In the genomic region with DNA sequence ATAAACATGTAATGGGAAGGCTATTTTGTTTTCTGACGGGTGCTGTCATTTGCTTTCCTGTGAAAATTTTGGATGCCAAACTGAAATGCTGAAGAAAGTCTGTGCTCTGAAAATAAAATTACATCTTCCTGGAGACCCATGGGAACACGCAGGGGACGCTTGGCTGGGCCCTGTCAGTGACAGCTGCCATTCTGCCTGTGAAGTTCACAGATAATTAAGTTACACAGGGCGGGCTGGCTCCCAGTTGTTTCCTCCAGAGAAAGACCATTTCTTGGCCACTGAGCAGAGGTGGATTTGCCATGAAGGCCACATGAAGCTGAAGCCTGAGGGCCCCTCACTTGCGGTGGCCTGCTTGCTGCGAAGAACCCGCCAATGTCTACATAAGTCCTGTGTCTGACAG, we compare ENCODE assay signal across 18 cellular contexts.
A peak's percentile ranks its signal among the peaks of the same experiment; 100 is the strongest.
DNase-seq lines count a peak whose midpoint lies in the region; ATAC-seq, FAIRE-seq and TF ChIP-seq lines count a peak whose summit lies in the region.
"Had no signal": no experiment of that assay in that cellular context is flagged by ENCODE, and none has a peak within 500 bp of the region (broad histone marks: within the 10 kb centered on the region; RNA-seq: fewer than 3 reads in every experiment).

No MANE protein-coding gene starts in this region.

- H2AFZ ChIP-seq in IMR-90 (replicated peaks; ENCODE audit: low read length, poor library complexity) = peak overlapping the region; percentile 24
- H2AFZ ChIP-seq in endothelial cell of umbilical vein (ENCODE audit: low read depth, low read length) = no peak overlapping the region
- H2AFZ ChIP-seq in neuronal stem cell (ENCODE audit: low read length) = peak overlapping the region; percentile 27

- peak; percentile 15 for FAIRE-seq in endothelial cell of umbilical vein (lab: Jason Lieb, UNC)
- FAIRE-seq: A204.1, HTR-8/SVneo had no signal

- no peak overlapping the region for H4K5ac ChIP-seq in IMR-90 (ENCODE audit: low read depth, low read length)

- H3K23ac ChIP-seq in IMR-90 (ENCODE audit: low read depth, low read length) (no peak overlapping the region), neuronal stem cell (ENCODE audit: low read depth, low read length, poor library complexity) (no peak overlapping the region)

- CTCF ChIA-PET in IMR-90 (lab: Yijun Ruan, JAX) (no interaction called here), endothelial cell of umbilical vein (lab: Charles Lee) (no interaction called here)

- TF ChIP-seq CTCF in BE2C (IDR thresholded peaks at IDR 0.05; ENCODE audit: low read depth, low read length) (no peak), IMR-90 (conservative IDR thresholded peaks at IDR 0.05; ENCODE audit: low read depth, low read length) (no peak), endothelial cell of umbilical vein (IDR thresholded peaks at IDR 0.05; ENCODE audit: extremely low read depth in 1 of 2, insufficient read depth in 1 of 2, low read depth in 1 of 2, low read length in 2 of 2) (no peak), adrenal gland (IDR thresholded peaks at IDR 0.05) (no peak)

- TF ChIP-seq POLR2A in IMR-90 (IDR thresholded peaks at IDR 0.05; ENCODE audit: low read depth, low read length) = no peak
- no peak for TF ChIP-seq POLR2A in endothelial cell of umbilical vein (IDR thresholded peaks at IDR 0.05; ENCODE audit: low read depth, low read length)
- no peak for TF ChIP-seq POLR2A in adrenal gland (IDR thresholded peaks at IDR 0.05)

- H2BK120ac ChIP-seq in IMR-90 (ENCODE audit: low read depth, low read length) (peak overlapping the region; percentile 97), neuronal stem cell (ENCODE audit: low read depth, low read length) (no peak overlapping the region)

- H3K79me1 ChIP-seq in IMR-90 (ENCODE audit: low read depth in 1 of 2, low read length in 2 of 2) (no peaks in the 10 kb centered on the region; a peak in 1 of 4 replicates), neuronal stem cell (ENCODE audit: low read depth, low read length) (no peaks in the 10 kb centered on the region)

- 0 out of 2 replicates have a peak overlapping the region, but pooled peaks have one; percentile 1 for H4K91ac ChIP-seq in IMR-90 (ENCODE audit: insufficient read depth, low read depth, low read length)
- no peak overlapping the region for H4K91ac ChIP-seq in neuronal stem cell (ENCODE audit: low read depth, low read length, poor library complexity)

- H3K4ac ChIP-seq in IMR-90 (ENCODE audit: low read depth, low read length) (peak overlapping the region; percentile 89; the same call in 1 of the 2 replicates), neuronal stem cell (ENCODE audit: low read length) (no peak overlapping the region)

- H2AK5ac ChIP-seq in IMR-90 (ENCODE audit: low read depth, low read length) (peak overlapping the region; percentile 20; the same call in 1 of the 2 replicates), neuronal stem cell (ENCODE audit: low read depth, low read length) (no peak overlapping the region)

- H3K36me3 ChIP-seq in BE2C (no peaks in the 10 kb centered on the region), IMR-90 (ENCODE audit: control insufficient read depth, insufficient read depth, low read length) (no peaks in the 10 kb centered on the region), endothelial cell of umbilical vein (ENCODE audit: control insufficient read depth in 2 of 2, extremely low read depth in 1 of 2, insufficient read depth in 2 of 2, low read length in 2 of 2) (no peaks in the 10 kb centered on the region), neuronal stem cell (replicated peaks in 1 of 2; ENCODE audit: control insufficient read depth in 2 of 2, insufficient read depth in 2 of 2, low read length in 2 of 2) (no peaks in the 10 kb centered on the region), adrenal gland (replicated peaks in 1 of 2) (no peaks in the 10 kb centered on the region)

- no peaks in the 10 kb centered on the region for H3K9me3 ChIP-seq in BE2C
- H3K9me3 ChIP-seq in IMR-90 (ENCODE audit: control insufficient read depth, insufficient read depth, low read length) = no peaks in the 10 kb centered on the region
- no peaks in the 10 kb centered on the region for H3K9me3 ChIP-seq in endothelial cell of umbilical vein (replicated peaks; ENCODE audit: control insufficient read depth, insufficient read depth, low read length)
- H3K9me3 ChIP-seq in neuronal stem cell (replicated peaks in 1 of 2; ENCODE audit: control insufficient read depth in 2 of 2, insufficient read depth in 1 of 2, low read depth in 1 of 2, low read length in 2 of 2) = no peaks in the 10 kb centered on the region
- no peaks in the 10 kb centered on the region for H3K9me3 ChIP-seq in adrenal gland (replicated peaks in 1 of 3)
- H3K9me3 ChIP-seq: SJSA1 had no signal

- H3K4me3 ChIP-seq in BE2C (ENCODE audit: low read depth, low read length) = no peak overlapping the region
- no peak overlapping the region for H3K4me3 ChIP-seq in IMR-90 (ENCODE audit: insufficient read depth, low read depth, low read length)
- H3K4me3 ChIP-seq in endothelial cell of umbilical vein (replicated peaks in 1 of 3; ENCODE audit: insufficient read depth in 1 of 3, low read depth in 1 of 3, low read length in 3 of 3) = no peak overlapping the region
- no peak overlapping the region for H3K4me3 ChIP-seq in neuronal stem cell (ENCODE audit: low read length in 2 of 2)
- H3K4me3 ChIP-seq in adrenal gland = no peak overlapping the region
- H3K4me3 ChIP-seq: SJSA1 had no signal

- no peak overlapping the region for H3K14ac ChIP-seq in IMR-90 (replicated peaks; ENCODE audit: low read depth, low read length)
- no peak overlapping the region for H3K14ac ChIP-seq in neuronal stem cell (ENCODE audit: low read length)

- POLR2A ChIA-PET in IMR-90 (lab: Charles Lee; ENCODE audit: unreplicated experiment) (interaction anchor here (0.7 kb wide), 1 partner anchor 15 kb away, joined by 3 read pairs; no protein-coding TSS in a partner anchor), endothelial cell of umbilical vein (lab: Charles Lee) (no interaction called here)

- H3K18ac ChIP-seq in IMR-90 (ENCODE audit: low read depth, low read length) = no peak overlapping the region
- H3K18ac ChIP-seq in neuronal stem cell (ENCODE audit: low read length) = peak overlapping the region; percentile 20

- H2BK20ac ChIP-seq in IMR-90 (ENCODE audit: low read depth, low read length) = 0 out of 2 replicates have a peak overlapping the region, but pooled peaks have one; percentile 26

- no peak overlapping the region for H3K27ac ChIP-seq in IMR-90 (ENCODE audit: insufficient read depth, low read length)
- no peak overlapping the region for H3K27ac ChIP-seq in endothelial cell of umbilical vein (ENCODE audit: insufficient read depth, low read depth, low read length)
- no peak overlapping the region for H3K27ac ChIP-seq in neuronal stem cell (replicated peaks; ENCODE audit: low read length)
- H3K27ac ChIP-seq in substantia nigra (ENCODE audit: low read depth, low read length, poor library complexity, severe bottlenecking) = no peak overlapping the region
- H3K27ac ChIP-seq in adrenal gland = no peak overlapping the region

- H3K27me3 ChIP-seq in BE2C (no peaks in the 10 kb centered on the region), IMR-90 (ENCODE audit: control insufficient read depth, insufficient read depth, low read length) (no peaks in the 10 kb centered on the region), endothelial cell of umbilical vein (ENCODE audit: control insufficient read depth in 2 of 2, insufficient read depth in 2 of 2, low read length in 2 of 2) (no peaks in the 10 kb centered on the region), neuronal stem cell (ENCODE audit: control insufficient read depth in 3 of 3, insufficient read depth in 3 of 3, low read depth in 1 of 3, low read length in 3 of 3) (no peaks in the 10 kb centered on the region), adrenal gland (peaks cover 3% of the 10 kb centered on the region)
- H3K27me3 ChIP-seq: SJSA1 had no signal

- H3K9ac ChIP-seq in IMR-90 (ENCODE audit: low read depth, low read length) (no peak overlapping the region), endothelial cell of umbilical vein (replicated peaks; ENCODE audit: extremely low read depth, insufficient read depth, low read length) (no peak overlapping the region), neuronal stem cell (ENCODE audit: low read depth, low read length, poor library complexity) (no peak overlapping the region)

- dilution Hi-C loops in IMR-90 (cut with HindIII; ENCODE audit: low sequenced_read_pairs, unreplicated experiment) = no loop called here
- dilution Hi-C loops in endothelial cell of umbilical vein (cut with MboI; ENCODE audit: extremely low pct_ligation_motif_present, low sequenced_read_pairs) = no loop called here

- no peak overlapping the region for H2BK5ac ChIP-seq in IMR-90 (ENCODE audit: low read depth, low read length, poor library complexity, severe bottlenecking)
- no peak overlapping the region for H2BK5ac ChIP-seq in neuronal stem cell (ENCODE audit: low read length)

- H3K79me2 ChIP-seq in endothelial cell of umbilical vein (ENCODE audit: control insufficient read depth, insufficient read depth, low read length) = no peaks in the 10 kb centered on the region

- H3K56ac ChIP-seq in IMR-90 (ENCODE audit: extremely low read depth, insufficient read depth, low read length) = no peak overlapping the region

- peak overlapping the region; percentile 62; the same call in 2 of the 3 replicates for H2BK15ac ChIP-seq in IMR-90 (ENCODE audit: low read depth, low read length)
- no peak overlapping the region for H2BK15ac ChIP-seq in neuronal stem cell (ENCODE audit: low read length)

- H3K4me2 ChIP-seq in IMR-90 (ENCODE audit: low read depth, low read length) (no peak overlapping the region), endothelial cell of umbilical vein (ENCODE audit: insufficient read depth, low read length) (no peak overlapping the region), neuronal stem cell (ENCODE audit: insufficient read depth, low read length, poor library complexity, severe bottlenecking) (no peak overlapping the region)

- H2AK9ac ChIP-seq in IMR-90 (replicated peaks; ENCODE audit: low read depth, low read length, poor library complexity) = no peak overlapping the region

- H4K8ac ChIP-seq in IMR-90 (ENCODE audit: low read depth in 2 of 2, low read length in 2 of 2) (no peak overlapping the region; a peak in 1 of 4 replicates), neuronal stem cell (ENCODE audit: low read depth, low read length) (no peak overlapping the region)

- WGBS in IMR-90 (ENCODE audit: extremely low coverage in 2 of 2, insufficient read length in 1 of 2), 2 experiments = 60% methylated on average over 3 of the region's 7 CpGs; no CpG with 5 or more reads in 1 of the 2 experiments
- no CpG with 5 or more reads among the region's 7 CpGs for WGBS in neuronal stem cell (ENCODE audit: extremely low coverage in 2 of 2, insufficient read length in 2 of 2, insufficient replicate concordance in 1 of 2), 2 donors
- 86 to 92% (median 90%) methylated on average over 7 of the region's 7 CpGs for WGBS in adrenal gland, 4 donors

- H4K20me1 ChIP-seq in IMR-90 (ENCODE audit: insufficient read depth, low read length) = no peaks in the 10 kb centered on the region
- no peaks in the 10 kb centered on the region for H4K20me1 ChIP-seq in endothelial cell of umbilical vein (replicated peaks; ENCODE audit: control insufficient read depth, extremely low read depth, insufficient read depth, low read length)

- TF ChIP-seq RAD21 in IMR-90 (IDR thresholded peaks at IDR 0.05; ENCODE audit: low read length) = no peak

- intact Hi-C loops in IMR-90 (cut with micrococcal nuclease) (no loop called here), endothelial cell of umbilical vein (cut with micrococcal nuclease) (no loop called here), adrenal gland (cut with DNase I) (no loop called here)

- in situ Hi-C loops in IMR-90 (cut with MboI; ENCODE audit: low sequenced_read_pairs) = no loop called here

- H3K4me1 ChIP-seq in BE2C (peaks cover 25% of the 10 kb centered on the region), IMR-90 (ENCODE audit: control insufficient read depth, insufficient read depth, low read length) (peaks cover 9% of the 10 kb centered on the region), endothelial cell of umbilical vein (ENCODE audit: control insufficient read depth, extremely low read depth, insufficient read depth, low read length) (no peaks in the 10 kb centered on the region), neuronal stem cell (ENCODE audit: control insufficient read depth in 2 of 2, insufficient read depth in 1 of 2, low read depth in 1 of 2, low read length in 2 of 2) (peaks cover 16 to 17% of the 10 kb centered on the region in 2 donors), adrenal gland (replicated peaks in 1 of 2) (no peaks in the 10 kb centered on the region)

- peak; percentile 84 for DNase-seq in BE2C
- DNase-seq in IMR-90 = no peak
- no peak for DNase-seq in endothelial cell of umbilical vein (ENCODE audit: low read depth, low spot score)
- DNase-seq in neuronal stem cell (ENCODE audit: low spot score) = no peak
- DNase-seq in stimulated activated CD4-positive, alpha-beta T cell treated with anti-CD3 and anti-CD28 coated beads, Interleukin-2, amount 100 ng/mL, for 48 hours = no peak
- DNase-seq in substantia nigra (lab: John Stamatoyannopoulos, UW) = no peak
- DNase-seq in NCI-H2029 (lab: John Stamatoyannopoulos, UW) = no peak
- DNase-seq in adrenal gland = no peak
- DNase-seq: CD4-positive, CD25-positive, alpha-beta regulatory T cell; DMS79 treated with DMSO at 0.1 percent for 48 hours; MV-4-11; NCI-H1694 treated with DMSO at 0.1 percent for 48 hours; NCI-H510A; NCI-H748 treated with DMSO at 0.1 percent for 48 hours had no signal

- ATAC-seq in IMR-90 (ENCODE audit: low read depth) = no peak
- ATAC-seq: Right ventricle myocardium inferior had no signal

- H3K9me1 ChIP-seq in IMR-90 (ENCODE audit: insufficient read depth, low read length) (peaks cover 17% of the 10 kb centered on the region), endothelial cell of umbilical vein (replicated peaks; ENCODE audit: control insufficient read depth, extremely low read depth, insufficient read depth, low read length) (no peaks in the 10 kb centered on the region)

- BruUV-seq in IMR-90 (replicated peaks; lab: Mats Ljungman, UMichigan) (no TSS peak), endothelial cell of umbilical vein (replicated peaks; lab: Mats Ljungman, UMichigan) (no TSS peak)

- no peak overlapping the region for H2BK12ac ChIP-seq in neuronal stem cell (ENCODE audit: low read length)
